Comparison of ENCODE assay signal across 19 cellular contexts in the genomic region with DNA sequence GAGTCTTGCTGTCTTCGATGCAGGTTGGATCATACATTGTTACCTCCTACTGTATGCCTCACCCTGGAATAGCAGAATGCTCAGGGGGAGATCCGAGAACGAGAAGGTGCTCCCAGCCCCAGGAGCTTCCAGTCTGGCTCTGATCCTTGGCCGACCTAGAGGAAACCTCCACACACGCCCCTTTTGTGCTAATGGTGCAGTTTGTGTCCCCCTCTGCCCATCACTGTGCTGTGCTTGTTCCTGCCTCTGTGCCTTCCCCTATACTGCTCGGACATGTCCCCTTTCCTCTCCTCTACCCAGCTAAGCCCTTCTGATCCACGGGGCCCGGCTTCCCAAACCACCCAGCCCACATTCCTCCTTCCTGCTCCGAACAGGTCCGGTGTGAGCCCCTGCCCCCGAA. TPM values are rescaled to one million over a fixed set of nuclear protein-coding genes. Genes with fewer than 3 reads are reported as not detected.
DNase-seq lines count a peak whose midpoint lies in the region; ATAC-seq and TF ChIP-seq lines count a peak whose summit lies in the region.
"Had no signal": no experiment of that assay in that cellular context is flagged by ENCODE, and none has a peak within 500 bp of the region (broad histone marks: within the 10 kb centered on the region; RNA-seq: fewer than 3 reads in every experiment).

No MANE protein-coding gene starts in this region.

- peak; percentile 45 for DNase-seq in activated effector memory CD4-positive, alpha-beta T cell treated with anti-CD3 and anti-CD28 coated beads, Interleukin-2, amount 50 U/mL, for 16 hours
- DNase-seq in activated effector memory CD4-positive, alpha-beta T cell treated with Interleukin-2 at 50 U/mL for 16 hours, result no peak
- DNase-seq in mesenteric fat pad (ENCODE audit: low spot score), result peak; percentile 67
- no peak for DNase-seq in SHP77 treated with DMSO at 0.1 percent for 48 hours (lab: John Stamatoyannopoulos, UW)
- DNase-seq in BE2C, result no peak
- DNase-seq: activated CD4-positive, alpha-beta T cell treated with anti-CD3 and anti-CD28 coated beads, Interleukin-2, amount 50 U/mL, for 4 hours; activated naive CD4-positive, alpha-beta T cell treated with Interleukin-2 at 50 U/mL for 16 hours; islet precursor cell; left ventricle myocardium superior; NCI-H2029 treated with DMSO at 0.1 percent for 48 hours; NCI-H2227 treated with DMSO at 0.1 percent for 48 hours; stimulated activated CD8-positive, alpha-beta memory T cell treated with anti-CD3 and anti-CD28 coated beads, Interleukin-4, amount 100 ng/mL, for 48 hours; T-helper 9 cell had no signal

- H3K4me3 ChIP-seq in BE2C (ENCODE audit: low read depth, low read length), result no peak overlapping the region
- H3K4me3 ChIP-seq: A549, psoas muscle, upper lobe of left lung had no signal

- peak overlapping the region in 1 of 4 donors; percentile 54 for H3K4me3 Mint-ChIP-seq in IgD-negative memory B cell
- H3K4me3 Mint-ChIP-seq in stimulated activated memory B cell treated with anti-CD40 and anti-IgM and Interleukin-4, amounts not matched to agents 10 μg/mL and 1 μg/mL and 100 μg/mL, for 72 hours, result no peak overlapping the region

- no peaks in the 10 kb centered on the region for H3K27me3 ChIP-seq in BE2C
- H3K27me3 ChIP-seq: upper lobe of left lung had no signal

- no peak for TF ChIP-seq CTCF in BE2C (IDR thresholded peaks at IDR 0.05; ENCODE audit: low read depth, low read length)

- ATAC-seq in stimulated activated memory B cell treated with anti-CD40 and anti-IgM and Interleukin-4, amounts not matched to agents 10 μg/mL and 1 μg/mL and 100 μg/mL, for 72 hours, result no peak
- no peak for ATAC-seq in HG02885 (IDR thresholded peaks at IDR 0.05; ENCODE audit: poor library complexity, unreplicated experiment)
- ATAC-seq: A549, left ventricle myocardium superior, psoas muscle had no signal

- peaks cover 15% of the 10 kb centered on the region for H3K36me3 Mint-ChIP-seq in IgD-negative memory B cell
- peaks cover 45% of the 10 kb centered on the region for H3K36me3 Mint-ChIP-seq in stimulated activated memory B cell treated with anti-CD40 and anti-IgM and Interleukin-4, amounts not matched to agents 10 μg/mL and 1 μg/mL and 100 μg/mL, for 72 hours

- peaks cover 3% of the 10 kb centered on the region for H3K27me3 Mint-ChIP-seq in IgD-negative memory B cell
- no peaks in the 10 kb centered on the region for H3K27me3 Mint-ChIP-seq in stimulated activated memory B cell treated with anti-CD40 and anti-IgM and Interleukin-4, amounts not matched to agents 10 μg/mL and 1 μg/mL and 100 μg/mL, for 72 hours

- peaks cover 13 to 17% (median 16%) of the 10 kb centered on the region in 3 donors for H3K4me1 Mint-ChIP-seq in IgD-negative memory B cell
- peaks cover 46% of the 10 kb centered on the region for H3K4me1 Mint-ChIP-seq in stimulated activated memory B cell treated with anti-CD40 and anti-IgM and Interleukin-4, amounts not matched to agents 10 μg/mL and 1 μg/mL and 100 μg/mL, for 72 hours

- H3K9me3 Mint-ChIP-seq in IgD-negative memory B cell, result peaks cover 0 to 2% (median 0%) of the 10 kb centered on the region in 3 donors
- H3K9me3 Mint-ChIP-seq in stimulated activated memory B cell treated with anti-CD40 and anti-IgM and Interleukin-4, amounts not matched to agents 10 μg/mL and 1 μg/mL and 100 μg/mL, for 72 hours, result no peaks in the 10 kb centered on the region

- H3K9me3 ChIP-seq in BE2C, result no peaks in the 10 kb centered on the region
- H3K9me3 ChIP-seq: A549, psoas muscle, upper lobe of left lung had no signal

- no peaks in the 10 kb centered on the region for H3K36me3 ChIP-seq in BE2C

- peak overlapping the region in 2 of 3 donors; percentile 65 to 93 for H3K27ac Mint-ChIP-seq in IgD-negative memory B cell
- peak overlapping the region; percentile 8 for H3K27ac Mint-ChIP-seq in stimulated activated memory B cell treated with anti-CD40 and anti-IgM and Interleukin-4, amounts not matched to agents 10 μg/mL and 1 μg/mL and 100 μg/mL, for 72 hours

- no peaks in the 10 kb centered on the region for H3K4me1 ChIP-seq in BE2C
- H3K4me1 ChIP-seq: psoas muscle had no signal

RNA-seq across cellular contexts. Expression of a gene that starts 32.5 kb away (rescaled TPM):
- polyA plus RNA-seq in IgD-negative memory B cell, result 5.1 TPM
- total RNA-seq in mesenteric fat pad, result 1.6 TPM
- 18.2 TPM for polyA plus RNA-seq in BE2C (2012; ENCODE audit: insufficient read depth, insufficient read length, low read depth)

RNA-seq across cellular contexts. Expression of a gene that starts 38.8 kb away (rescaled TPM):
- polyA plus RNA-seq in IgD-negative memory B cell, result 1.4 TPM
- total RNA-seq in mesenteric fat pad, result 22.0 TPM
- not detected for polyA plus RNA-seq in BE2C (2012; ENCODE audit: insufficient read depth, insufficient read length, low read depth)
- polyA plus RNA-seq: A549 had no signal

RNA-seq across cellular contexts. Expression of a gene that starts 43.0 kb away (rescaled TPM):
- polyA plus RNA-seq in IgD-negative memory B cell, result 118 TPM
- 82.1 TPM for total RNA-seq in mesenteric fat pad
- 396 TPM for polyA plus RNA-seq in BE2C (2012; ENCODE audit: insufficient read depth, insufficient read length, low read depth)

Comparison
In these comparisons a context has a peak if more than half of its experiments do, and no peak if none do; other contexts are left out.
1. DNase-seq: peak in activated effector memory CD4-positive, alpha-beta T cell treated with anti-CD3 and anti-CD28 coated beads, Interleukin-2, amount 50 U/mL, for 16 hours (single experiment) and mesenteric fat pad (single experiment); none in activated effector memory CD4-positive, alpha-beta T cell treated with Interleukin-2 at 50 U/mL for 16 hours (single experiment), SHP77 treated with DMSO at 0.1 percent for 48 hours (single experiment) and BE2C (single experiment).